ENCODE assay signal across 22 cellular contexts in genomic region chr19:14122924-14123323, GRCh38. TPM values are rescaled to one million over a fixed set of nuclear protein-coding genes. Genes with fewer than 3 reads are reported as not detected.
"Had no signal": no experiment of that assay in that cellular context is flagged by ENCODE, and none has a peak within 500 bp of the region (broad histone marks: within the 10 kb centered on the region; RNA-seq: fewer than 3 reads in every experiment).

No MANE protein-coding gene starts in this region.

- DNase-seq: activated CD4-positive, CD25-positive, alpha-beta regulatory T cell; activated CD8-positive, alpha-beta T cell treated with anti-CD3 and anti-CD28 coated beads for 36 hours; activated effector memory CD4-positive, alpha-beta T cell treated with Interleukin-2 at 50 U/mL for 16 hours; activated naive CD4-positive, alpha-beta T cell; activated T-cell treated with anti-CD3 and anti-CD28 coated beads, Interleukin-2, amount 50 U/mL, for 24 hours; aorta; central memory CD4-positive, alpha-beta T cell; MG63; MV-4-11; NCI-H1105; NCI-H1436; NCI-H1694 treated with DMSO at 0.1 percent for 48 hours; NCI-H2081 treated with DMSO at 0.1 percent for 48 hours; NCI-H446; NCI-H524; PC-3; SHP77 treated with DMSO at 0.1 percent for 48 hours; T-cell had no signal

- H3K36me3 Mint-ChIP-seq: activated naive CD4-positive, alpha-beta T cell treated with anti-CD3 and anti-CD28 coated beads, Interleukin-2, amount 50 U/mL, for 24 hours; T-cell had no signal

- H3K9me3 ChIP-seq: MG63 had no signal

- H3K27me3 Mint-ChIP-seq: activated CD8-positive, alpha-beta T cell treated with anti-CD3 and anti-CD28 coated beads for 36 hours; activated naive CD4-positive, alpha-beta T cell treated with anti-CD3 and anti-CD28 coated beads, Interleukin-2, amount 50 U/mL, for 24 hours; activated T-cell treated with anti-CD3 and anti-CD28 coated beads, Interleukin-2, amount 50 U/mL, for 24 hours; T-cell had no signal

- FAIRE-seq: bronchial epithelial cell, RCC 7860 had no signal

- H3K4me3 Mint-ChIP-seq: activated CD8-positive, alpha-beta T cell treated with anti-CD3 and anti-CD28 coated beads for 36 hours; activated naive CD4-positive, alpha-beta T cell treated with anti-CD3 and anti-CD28 coated beads, Interleukin-2, amount 50 U/mL, for 24 hours; activated T-cell treated with anti-CD3 and anti-CD28 coated beads, Interleukin-2, amount 50 U/mL, for 24 hours; activated T-helper 1 cell treated with anti-CD3 and anti-CD28 coated beads, Interleukin-12 subunit alpha, Interleukin-12 subunit beta, Interleukin-2, Interleukin-4 antibody, amounts not matched to agents 30 ng/mL and 10 ng/mL and 1 ng/mL, durations not matched to agents 14 hours and 24 hours and 36 hours; T-cell had no signal

- H3K27ac Mint-ChIP-seq: activated CD8-positive, alpha-beta T cell treated with anti-CD3 and anti-CD28 coated beads for 36 hours; activated naive CD4-positive, alpha-beta T cell treated with anti-CD3 and anti-CD28 coated beads, Interleukin-2, amount 50 U/mL, for 24 hours; activated T-cell treated with anti-CD3 and anti-CD28 coated beads, Interleukin-2, amount 50 U/mL, for 24 hours; activated T-helper 1 cell treated with anti-CD3 and anti-CD28 coated beads, Interleukin-12 subunit alpha, Interleukin-12 subunit beta, Interleukin-2, Interleukin-4 antibody, amounts not matched to agents 30 ng/mL and 10 ng/mL and 1 ng/mL, durations not matched to agents 14 hours and 24 hours and 36 hours; T-cell had no signal

- ATAC-seq: activated CD8-positive, alpha-beta T cell treated with anti-CD3 and anti-CD28 coated beads for 36 hours; PC-3; T-cell had no signal

- H3K27me3 ChIP-seq: MG63 had no signal

- H3K9me3 Mint-ChIP-seq: activated CD8-positive, alpha-beta T cell treated with anti-CD3 and anti-CD28 coated beads for 36 hours; activated naive CD4-positive, alpha-beta T cell treated with anti-CD3 and anti-CD28 coated beads, Interleukin-2, amount 50 U/mL, for 24 hours; activated T-cell treated with anti-CD3 and anti-CD28 coated beads, Interleukin-2, amount 50 U/mL, for 24 hours; activated T-helper 1 cell treated with anti-CD3 and anti-CD28 coated beads, Interleukin-12 subunit alpha, Interleukin-12 subunit beta, Interleukin-2, Interleukin-4 antibody, amounts not matched to agents 30 ng/mL and 10 ng/mL and 1 ng/mL, durations not matched to agents 14 hours and 24 hours and 36 hours; T-cell had no signal

- H3K4me3 ChIP-seq: MG63 had no signal

RNA-seq across cellular contexts. Expression of gene C19orf67, which starts 37.3 kb away (rescaled TPM):
- total RNA-seq: activated CD8-positive, alpha-beta T cell treated with anti-CD3 and anti-CD28 coated beads for 36 hours; aorta; bronchial epithelial cell; PC-3 had no signal
- polyA plus RNA-seq: aorta had no signal
